Comparison of ENCODE assay signal across 8 cellular contexts in genomic region chr14:103561381-103562134, GRCh38. TPM values are rescaled to one million over a fixed set of nuclear protein-coding genes. Genes with fewer than 3 reads are reported as not detected.
DNase-seq lines count a peak whose midpoint lies in the region; ATAC-seq and TF ChIP-seq lines count a peak whose summit lies in the region.

No MANE protein-coding gene starts in this region.

- peaks cover 0 to 15% (median 0%) of the 10 kb centered on the region in 4 donors for H3K36me3 ChIP-seq in right lobe of liver

- TF ChIP-seq CTCF in right lobe of liver (IDR thresholded peaks at IDR 0.05): no peak

- intact Hi-C loops in right lobe of liver (cut with DNase I): no loop called here

- no peaks in the 10 kb centered on the region for H3K27me3 ChIP-seq in right lobe of liver

- H3K4me3 Mint-ChIP-seq in central memory CD8-positive, alpha-beta T cell: peak overlapping the region; percentile 92
- H3K4me3 Mint-ChIP-seq in stimulated activated naive B cell treated with anti-CD40 and anti-IgM and Interleukin-4, amounts not matched to agents 10 μg/mL and 1 μg/mL and 100 μg/mL, for 72 hours: peak overlapping the region; percentile 88 to 92

- peaks cover 46% of the 10 kb centered on the region for H3K4me1 Mint-ChIP-seq in central memory CD8-positive, alpha-beta T cell
- peaks cover 20 to 44% of the 10 kb centered on the region in 2 donors for H3K4me1 Mint-ChIP-seq in stimulated activated naive B cell treated with anti-CD40 and anti-IgM and Interleukin-4, amounts not matched to agents 10 μg/mL and 1 μg/mL and 100 μg/mL, for 72 hours

- DNase-seq in AML-193 (lab: John Stamatoyannopoulos, UW) (peak; percentile 19 to 22), GM19238 (ENCODE audit: insufficient read length, low spot score) (peak; percentile 78), right lobe of liver (peak in 1 of 3 donors; percentile 59)
- no peak for DNase-seq in central memory CD8-positive, alpha-beta T cell (ENCODE audit: low spot score in 2 of 2)
- DNase-seq in stimulated activated naive B cell treated with anti-CD40 and anti-IgM and Interleukin-4, amounts not matched to agents 10 μg/mL and 1 μg/mL and 100 μg/mL, for 72 hours: no peak

- H3K27ac ChIP-seq in right lobe of liver: peak overlapping the region; percentile 97 to 99 (median 98)

- no peaks in the 10 kb centered on the region for H3K9me3 ChIP-seq in right lobe of liver

- H3K27me3 Mint-ChIP-seq in central memory CD8-positive, alpha-beta T cell: no peaks in the 10 kb centered on the region
- H3K27me3 Mint-ChIP-seq in stimulated activated naive B cell treated with anti-CD40 and anti-IgM and Interleukin-4, amounts not matched to agents 10 μg/mL and 1 μg/mL and 100 μg/mL, for 72 hours: no peaks in the 10 kb centered on the region

- H3K9me3 Mint-ChIP-seq in central memory CD8-positive, alpha-beta T cell: no peaks in the 10 kb centered on the region
- H3K9me3 Mint-ChIP-seq in stimulated activated naive B cell treated with anti-CD40 and anti-IgM and Interleukin-4, amounts not matched to agents 10 μg/mL and 1 μg/mL and 100 μg/mL, for 72 hours: no peaks in the 10 kb centered on the region

- peak overlapping the region; percentile 94 for H3K27ac Mint-ChIP-seq in central memory CD8-positive, alpha-beta T cell (ENCODE audit: low read depth)
- peak overlapping the region; percentile 93 for H3K27ac Mint-ChIP-seq in stimulated activated naive B cell treated with anti-CD40 and anti-IgM and Interleukin-4, amounts not matched to agents 10 μg/mL and 1 μg/mL and 100 μg/mL, for 72 hours

- H3K4me1 ChIP-seq in right lobe of liver: peaks cover 0 to 36% (median 11%) of the 10 kb centered on the region in 4 donors

- peak overlapping the region; percentile 97 to 99 (median 99) for H3K4me3 ChIP-seq in right lobe of liver

- H3K36me3 Mint-ChIP-seq in central memory CD8-positive, alpha-beta T cell (ENCODE audit: insufficient read depth): peaks cover 30% of the 10 kb centered on the region
- peaks cover 20 to 24% of the 10 kb centered on the region in 2 donors for H3K36me3 Mint-ChIP-seq in stimulated activated naive B cell treated with anti-CD40 and anti-IgM and Interleukin-4, amounts not matched to agents 10 μg/mL and 1 μg/mL and 100 μg/mL, for 72 hours

- ATAC-seq in HG03354 (IDR thresholded peaks at IDR 0.05; ENCODE audit: poor library complexity, severe bottlenecking, unreplicated experiment) (peak; percentile 30), SK-N-SH treated with all-trans-retinoic acid at 6 μM for 48 hours (peak; percentile 65), right lobe of liver (peak; percentile 29 to 48 (median 37)), GM18870 (IDR thresholded peaks at IDR 0.05; ENCODE audit: unreplicated experiment) (no peak)
- ATAC-seq in central memory CD8-positive, alpha-beta T cell (replicated peaks; ENCODE audit: extremely low read depth, poor library complexity, severe bottlenecking): peak; percentile 28
- peak; percentile 41 to 56 for ATAC-seq in stimulated activated naive B cell treated with anti-CD40 and anti-IgM and Interleukin-4, amounts not matched to agents 10 μg/mL and 1 μg/mL and 100 μg/mL, for 72 hours (replicated peaks)

- WGBS in right lobe of liver (ENCODE audit: insufficient coverage, low coverage, low lambda C conversion rate, missing lambda C conversion rate): 5% methylated on average over 21 of the region's 33 CpGs

- no peak for TF ChIP-seq POLR2A in right lobe of liver (IDR thresholded peaks at IDR 0.05)

TF ChIP-seq in SK-N-SH treated with all-trans-retinoic acid at 6 μM for 48 hours, 23 proteins besides CTCF, POLR2A, EP300 and RAD21 (continues in another document):
- no peak for TF ChIP-seq PPARA (CRISPR knock-in tag; IDR thresholded peaks at IDR 0.05; ENCODE audit: borderline replicate concordance)
- no peak for TF ChIP-seq ISL1 (CRISPR knock-in tag; IDR thresholded peaks at IDR 0.05)
- TF ChIP-seq ZFP30 (CRISPR knock-in tag; IDR thresholded peaks at IDR 0.05): no peak
- TF ChIP-seq ZFP3 (CRISPR knock-in tag; IDR thresholded peaks at IDR 0.05): no peak
- no peak for TF ChIP-seq ZC3H10 (CRISPR knock-in tag; IDR thresholded peaks at IDR 0.05)
- no peak for TF ChIP-seq ZNF70 (CRISPR knock-in tag; IDR thresholded peaks at IDR 0.05)
- TF ChIP-seq RARB (CRISPR knock-in tag; IDR thresholded peaks at IDR 0.05): no peak
- TF ChIP-seq ZNF565 (CRISPR knock-in tag; conservative IDR thresholded peaks at IDR 0.05; ENCODE audit: low read depth): no peak
- TF ChIP-seq BACH2 (CRISPR knock-in tag; IDR thresholded peaks at IDR 0.05; ENCODE audit: borderline replicate concordance): no peak
- TF ChIP-seq GLIS3 (CRISPR knock-in tag; IDR thresholded peaks at IDR 0.05): no peak
- no peak for TF ChIP-seq CREB5 (CRISPR knock-in tag; IDR thresholded peaks at IDR 0.05; ENCODE audit: low read depth)
- no peak for TF ChIP-seq POU6F1 (CRISPR knock-in tag; IDR thresholded peaks at IDR 0.05; ENCODE audit: borderline replicate concordance, low read depth)
- TF ChIP-seq PATZ1 (CRISPR knock-in tag; IDR thresholded peaks at IDR 0.05; ENCODE audit: borderline replicate concordance): no peak
- TF ChIP-seq ZNF8 (CRISPR knock-in tag; IDR thresholded peaks at IDR 0.05): no peak
- TF ChIP-seq TCF4 (CRISPR knock-in tag; IDR thresholded peaks at IDR 0.05; ENCODE audit: borderline replicate concordance): no peak
- no peak for TF ChIP-seq ARNTL (CRISPR knock-in tag; IDR thresholded peaks at IDR 0.05; ENCODE audit: borderline replicate concordance, low read depth)
- no peak for TF ChIP-seq ESRRG (CRISPR knock-in tag; IDR thresholded peaks at IDR 0.05)
- TF ChIP-seq TSHZ2 (CRISPR knock-in tag; IDR thresholded peaks at IDR 0.05): no peak

RNA-seq across cellular contexts. Expression of gene BAG5, which starts 0.9 kb away (rescaled TPM):
- 10 to 100 TPM in 4 of 6 experiments, 1 to 10 TPM in 2; 6.5 to 11.4 (median 10.9) TPM for total RNA-seq in right lobe of liver

RNA-seq across cellular contexts. Expression of gene COA8, which starts 1.2 kb away (rescaled TPM):
- 10 to 100 TPM in 5 of 6 experiments, 1 to 10 TPM in 1; 7.5 to 17.7 (median 14.9) TPM for total RNA-seq in right lobe of liver

RNA-seq across cellular contexts. Expression of gene TRMT61A, which starts 32.6 kb away (rescaled TPM):
- total RNA-seq in right lobe of liver: 10 to 100 TPM in 2 of 6 experiments, 1 to 10 TPM in 4; 3.8 to 12.1 (median 4.8) TPM

RNA-seq across cellular contexts. Expression of gene CKB, which starts 38.9 kb away (rescaled TPM):
- total RNA-seq in right lobe of liver: 10 to 100 TPM in 2 of 6 experiments, 1 to 10 TPM in 4; 3.6 to 57.1 (median 6.7) TPM

Comparison
In these comparisons a context has a peak if more than half of its experiments do, and no peak if none do; other contexts are left out.
1. DNase-seq: peak in AML-193 (2 of 2) and GM19238 (single experiment); none in central memory CD8-positive, alpha-beta T cell (0 of 2) and stimulated activated naive B cell treated with anti-CD40 and anti-IgM and Interleukin-4, amounts not matched to agents 10 μg/mL and 1 μg/mL and 100 μg/mL, for 72 hours (single experiment).